In genomic region chr13:52669677-52670076, GRCh38 we compare ENCODE assay signal across 1 cellular context.
TF ChIP-seq lines count a peak whose summit lies in the region.

No MANE protein-coding gene starts in this region.

TF ChIP-seq in GM12878, 131 proteins besides CTCF, POLR2A, EP300 and RAD21:
- TF ChIP-seq IRF5 (IDR thresholded peaks at IDR 0.05; ENCODE audit: borderline replicate concordance): no peak
- no peak for TF ChIP-seq ZNF384 (IDR thresholded peaks at IDR 0.05; ENCODE audit: borderline replicate concordance, low read depth, low read length)
- no peak for TF ChIP-seq RELB (IDR thresholded peaks at IDR 0.05; ENCODE audit: low read depth)
- TF ChIP-seq FOXK2 (IDR thresholded peaks at IDR 0.05): no peak
- no peak for TF ChIP-seq ZNF207 (IDR thresholded peaks at IDR 0.05; ENCODE audit: borderline replicate concordance)
- no peak for TF ChIP-seq RB1 (IDR thresholded peaks at IDR 0.05; ENCODE audit: borderline replicate concordance)
- TF ChIP-seq ASH2L (IDR thresholded peaks at IDR 0.05; ENCODE audit: borderline replicate concordance, low read depth): no peak
- no peak for TF ChIP-seq NKRF (conservative IDR thresholded peaks at IDR 0.05)
- no peak for TF ChIP-seq STAT1 (conservative IDR thresholded peaks at IDR 0.05)
- no peak for TF ChIP-seq SRF (IDR thresholded peaks at IDR 0.05; ENCODE audit: low read depth in 2 of 2, low read length in 2 of 2)
- no peak for TF ChIP-seq PAX5 (IDR thresholded peaks at IDR 0.05; ENCODE audit: borderline replicate concordance, low read depth, low read length)
- no peak for TF ChIP-seq BCL11A (IDR thresholded peaks at IDR 0.05; ENCODE audit: low read depth, low read length)
- no peak for TF ChIP-seq YBX1 (IDR thresholded peaks at IDR 0.05)
- TF ChIP-seq SIN3A (IDR thresholded peaks at IDR 0.05; ENCODE audit: low read depth, low read length): no peak
- TF ChIP-seq MYB (IDR thresholded peaks at IDR 0.05; ENCODE audit: borderline replicate concordance, low read depth, low read length): no peak
- TF ChIP-seq BMI1 (IDR thresholded peaks at IDR 0.05; ENCODE audit: borderline replicate concordance): no peak
- TF ChIP-seq TCF12 (IDR thresholded peaks at IDR 0.05; ENCODE audit: low read depth, low read length): no peak
- no peak for TF ChIP-seq BHLHE40 (IDR thresholded peaks at IDR 0.05; ENCODE audit: borderline replicate concordance in 1 of 2, low read depth in 2 of 2, low read length in 1 of 2)
- TF ChIP-seq EED (IDR thresholded peaks at IDR 0.05; ENCODE audit: low read depth): no peak
